In genomic region chr4:122844391-122844790, GRCh38 we compare ENCODE assay signal across 1 cellular context. TPM values are rescaled to one million over a fixed set of nuclear protein-coding genes. Genes with fewer than 3 reads are reported as not detected.
"Had no signal": no experiment of that assay in that cellular context is flagged by ENCODE, and none has a peak within 500 bp of the region (broad histone marks: within the 10 kb centered on the region; RNA-seq: fewer than 3 reads in every experiment).

No MANE protein-coding gene starts in this region.

RNA-seq across cellular contexts. Expression of gene FGF2, which starts 17.8 kb away (rescaled TPM):
- total RNA-seq: naive thymus-derived CD8-positive, alpha-beta T cell had no signal
- polyA plus RNA-seq: naive thymus-derived CD8-positive, alpha-beta T cell had no signal
